In the genomic region with DNA sequence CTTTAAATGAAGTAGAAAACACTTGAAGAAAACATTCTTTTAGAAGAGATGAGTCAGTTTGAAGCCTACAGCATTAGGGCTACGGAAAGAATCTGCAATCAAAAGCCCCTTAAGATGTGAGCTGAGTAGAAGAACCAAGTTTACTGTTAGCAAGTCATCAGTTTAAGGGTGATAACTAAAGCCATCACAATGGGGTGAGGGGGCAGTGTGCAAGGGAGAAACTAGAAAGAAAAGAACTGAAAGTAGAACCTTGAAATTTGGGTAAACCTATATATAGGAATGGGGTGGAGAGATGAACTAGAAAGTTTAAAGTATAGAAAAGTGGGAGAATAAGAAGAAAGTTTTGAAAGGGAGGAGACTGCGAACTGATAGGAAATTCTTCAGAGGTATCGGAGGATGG, we compare ENCODE assay signal across 18 cellular contexts.
DNase-seq lines count a peak whose midpoint lies in the region; ATAC-seq and TF ChIP-seq lines count a peak whose summit lies in the region.
"Had no signal": no experiment of that assay in that cellular context is flagged by ENCODE, and none has a peak within 500 bp of the region (broad histone marks: within the 10 kb centered on the region; RNA-seq: fewer than 3 reads in every experiment).

No MANE protein-coding gene starts in this region.

- H3K9me3 ChIP-seq in OCI-LY3 (ENCODE audit: insufficient read depth, low read length) = no peaks in the 10 kb centered on the region
- H3K9me3 ChIP-seq in adrenal gland (replicated peaks in 1 of 3) = no peaks in the 10 kb centered on the region
- no peaks in the 10 kb centered on the region for H3K9me3 ChIP-seq in Karpas-422 (ENCODE audit: low read length)
- H3K9me3 ChIP-seq: MG63, SJCRH30 had no signal

- no peak for TF ChIP-seq CTCF in OCI-LY3 (IDR thresholded peaks at IDR 0.05; ENCODE audit: low read depth, low read length)
- no peak for TF ChIP-seq CTCF in adrenal gland (IDR thresholded peaks at IDR 0.05)

- H3K79me2 ChIP-seq in OCI-LY3 (ENCODE audit: low read length) = no peaks in the 10 kb centered on the region
- no peaks in the 10 kb centered on the region for H3K79me2 ChIP-seq in Karpas-422 (ENCODE audit: low read length)

- no peak for TF ChIP-seq POLR2A in adrenal gland (IDR thresholded peaks at IDR 0.05)

- 85 to 90% (median 88%) methylated on average over 3 of the region's 3 CpGs for WGBS in adrenal gland, 4 donors

- no peak overlapping the region for H3K9ac ChIP-seq in OCI-LY3 (ENCODE audit: low read length)
- no peak overlapping the region for H3K9ac ChIP-seq in Karpas-422 (ENCODE audit: low read length)
- H3K9ac ChIP-seq: KMS-11 had no signal

- no peaks in the 10 kb centered on the region for H4K20me1 ChIP-seq in OCI-LY3 (ENCODE audit: insufficient read depth, low read length)
- no peaks in the 10 kb centered on the region for H4K20me1 ChIP-seq in Karpas-422 (ENCODE audit: insufficient read depth, low read depth, low read length)

- H2AFZ ChIP-seq in OCI-LY3 (ENCODE audit: low read depth, low read length) = 0 out of 2 replicates have a peak overlapping the region, but pooled peaks have one; percentile 57
- H2AFZ ChIP-seq in Karpas-422 (ENCODE audit: low read length) = no peak overlapping the region

- H3K36me3 ChIP-seq in OCI-LY3 (replicated peaks; ENCODE audit: low read depth, low read length) = no peaks in the 10 kb centered on the region
- no peaks in the 10 kb centered on the region for H3K36me3 ChIP-seq in adrenal gland (replicated peaks in 1 of 2)
- H3K36me3 ChIP-seq in Karpas-422 (ENCODE audit: insufficient read depth, low read length) = no peaks in the 10 kb centered on the region
- H3K36me3 ChIP-seq: MG63, SJCRH30 had no signal

- H3K4me3 ChIP-seq in OCI-LY3 (ENCODE audit: low read length) (0 out of 2 replicates have a peak overlapping the region, but pooled peaks have one; percentile 10), adrenal gland (no peak overlapping the region), Karpas-422 (ENCODE audit: low read length) (no peak overlapping the region)
- H3K4me3 ChIP-seq: MG63, SJCRH30 had no signal

- ATAC-seq in GM18517 (IDR thresholded peaks at IDR 0.05; ENCODE audit: unreplicated experiment) = peak; percentile 58
- ATAC-seq in GM21367 (IDR thresholded peaks at IDR 0.05; ENCODE audit: unreplicated experiment) = peak; percentile 47
- peak; percentile 55 for ATAC-seq in HG02642 (IDR thresholded peaks at IDR 0.05; ENCODE audit: poor library complexity, unreplicated experiment)
- no peak for ATAC-seq in HG03139 (IDR thresholded peaks at IDR 0.05; ENCODE audit: unreplicated experiment)

- no peak overlapping the region for H3K27ac ChIP-seq in OCI-LY3 (ENCODE audit: low read length)
- H3K27ac ChIP-seq in adrenal gland = no peak overlapping the region
- H3K27ac ChIP-seq in Karpas-422 (ENCODE audit: low read length) = no peak overlapping the region
- H3K27ac ChIP-seq: KMS-11, RWPE1, SJCRH30 had no signal

- H3K4me2 ChIP-seq in OCI-LY3 (ENCODE audit: low read length) = peak overlapping the region; percentile 36
- no peak overlapping the region for H3K4me2 ChIP-seq in Karpas-422 (ENCODE audit: low read depth, low read length, poor library complexity, severe bottlenecking)
- H3K4me2 ChIP-seq: KMS-11 had no signal

- no peaks in the 10 kb centered on the region for H3K27me3 ChIP-seq in OCI-LY3 (ENCODE audit: low read depth, low read length)
- peaks cover 4% of the 10 kb centered on the region for H3K27me3 ChIP-seq in adrenal gland
- H3K27me3 ChIP-seq in Karpas-422 (ENCODE audit: low read length) = no peaks in the 10 kb centered on the region
- H3K27me3 ChIP-seq: MG63, SJCRH30 had no signal

- no peaks in the 10 kb centered on the region for H3K9me2 ChIP-seq in Karpas-422 (replicated peaks; ENCODE audit: insufficient read depth, low read length)

- DNase-seq in adrenal gland (no peak), HT-29 (ENCODE audit: low spot score) (no peak), Karpas-422 (no peak)
- DNase-seq: C1 segment of cervical spinal cord, DMS 273 treated with DMSO at 0.1 percent for 48 hours, H7, MG63, NCI-H187 treated with DMSO at 0.1 percent for 48 hours, NCI-H2171, SJCRH30, SW 1271 had no signal

- intact Hi-C loops in adrenal gland (cut with DNase I) = no loop called here

- H3K4me1 ChIP-seq in OCI-LY3 (ENCODE audit: low read length) = peaks cover 8% of the 10 kb centered on the region
- H3K4me1 ChIP-seq in adrenal gland (replicated peaks in 1 of 2) = no peaks in the 10 kb centered on the region
- H3K4me1 ChIP-seq in Karpas-422 (ENCODE audit: low read length) = no peaks in the 10 kb centered on the region
